In the genomic region with DNA sequence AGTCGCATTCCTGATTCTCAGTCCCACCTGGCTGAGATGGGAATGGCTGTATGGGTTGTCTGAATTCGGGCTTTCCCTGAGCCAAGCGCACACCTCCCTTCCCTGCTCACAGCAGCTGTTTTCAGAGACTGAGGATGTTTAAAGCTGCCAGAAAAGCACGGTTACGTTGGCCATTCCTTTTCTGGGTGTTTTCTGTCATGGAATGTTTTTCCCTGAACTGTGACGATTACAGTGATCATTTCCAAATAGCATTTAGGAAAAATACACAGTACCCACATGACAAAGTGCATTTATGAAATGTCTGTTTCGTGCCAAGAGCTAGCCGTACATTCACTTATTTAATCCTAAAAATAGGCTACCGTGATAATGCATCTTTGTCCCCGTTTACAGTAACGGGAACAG, we compare ENCODE assay signal across 13 cellular contexts. TPM values are rescaled to one million over a fixed set of nuclear protein-coding genes. Genes with fewer than 3 reads are reported as not detected.
DNase-seq lines count a peak whose midpoint lies in the region; TF ChIP-seq lines count a peak whose summit lies in the region.
"Had no signal": no experiment of that assay in that cellular context is flagged by ENCODE, and none has a peak within 500 bp of the region (broad histone marks: within the 10 kb centered on the region; RNA-seq: fewer than 3 reads in every experiment).

No MANE protein-coding gene starts in this region.

- H4K91ac ChIP-seq in trophoblast cell (ENCODE audit: low read depth, low read length) = no peak overlapping the region

- H3K27me3 ChIP-seq in trophoblast cell (ENCODE audit: insufficient read depth, low read length) = no peaks in the 10 kb centered on the region

- H3K9ac ChIP-seq in trophoblast cell (ENCODE audit: low read length) = no peak overlapping the region

- H2AK5ac ChIP-seq in trophoblast cell (ENCODE audit: low read length) = no peak overlapping the region

- H3K79me1 ChIP-seq in trophoblast cell (ENCODE audit: low read length) = peaks cover 10% of the 10 kb centered on the region

- H3K79me2 ChIP-seq in trophoblast cell (ENCODE audit: control insufficient read depth, insufficient read depth, low read length, poor library complexity) = peaks cover 3% of the 10 kb centered on the region

- H3K14ac ChIP-seq in trophoblast cell (ENCODE audit: low read length) = no peak overlapping the region

- no peak overlapping the region for H3K23ac ChIP-seq in trophoblast cell (ENCODE audit: low read length)

- H3K4me1 ChIP-seq in trophoblast cell (ENCODE audit: control insufficient read depth in 1 of 2, insufficient read depth in 2 of 2, low read length in 2 of 2) = peaks cover 9 to 12% of the 10 kb centered on the region in 2 experiments

- DNase-seq in AG20443 (ENCODE audit: low spot score) (peak; percentile 25), astrocyte of the spinal cord (ENCODE audit: low read depth, low spot score) (no peak), fibroblast of the aortic adventitia (ENCODE audit: low read depth) (peak; percentile 94), trophoblast cell (peak; percentile 68 to 88), ACHN (no peak), GM03348 (ENCODE audit: low spot score) (no peak), germinal center (ENCODE audit: low spot score) (no peak), NCI-H1092 treated with DMSO at 0.1 percent for 48 hours (lab: John Stamatoyannopoulos, UW) (no peak)
- DNase-seq: AML-193, Karpas-422, NCI-H2081, NCI-H774 had no signal

- in situ Hi-C loops in astrocyte of the spinal cord (cut with HindIII; ENCODE audit: low sequenced_read_pairs) (no loop called here), ACHN (cut with HindIII; ENCODE audit: low pct_ligation_motif_present, low pct_unique_long_range_greater_than_20kb, low sequenced_read_pairs) (no loop called here)

- H3K9me3 ChIP-seq in trophoblast cell (ENCODE audit: insufficient read depth, low read depth, low read length) = peaks cover 3% of the 10 kb centered on the region

- no peak overlapping the region for H4K12ac ChIP-seq in trophoblast cell (ENCODE audit: low read depth, low read length)

- no CpG with 5 or more reads among the region's 11 CpGs for WGBS in trophoblast cell (ENCODE audit: extremely low coverage, insufficient coverage, insufficient read length)

- H4K8ac ChIP-seq in trophoblast cell (ENCODE audit: low read depth, low read length) = no peak overlapping the region

- peaks cover 13 to 27% of the 10 kb centered on the region in 2 experiments for H3K36me3 ChIP-seq in trophoblast cell (ENCODE audit: control insufficient read depth in 1 of 2, insufficient read depth in 2 of 2, low read length in 2 of 2)

- H3K27ac ChIP-seq in trophoblast cell (ENCODE audit: low read depth, low read length) = no peak overlapping the region

- H3K18ac ChIP-seq in trophoblast cell (ENCODE audit: low read length) = no peak overlapping the region

- no peak overlapping the region for H2BK5ac ChIP-seq in trophoblast cell (ENCODE audit: low read depth, low read length, poor library complexity)

- no peak overlapping the region for H2BK12ac ChIP-seq in trophoblast cell (ENCODE audit: low read length)

- H2AFZ ChIP-seq in trophoblast cell (ENCODE audit: insufficient read depth, low read length, poor library complexity) = no peak overlapping the region

- no peak overlapping the region for H3K4ac ChIP-seq in trophoblast cell (ENCODE audit: low read depth, low read length)

- H3K4me3 ChIP-seq in astrocyte of the spinal cord (ENCODE audit: low read depth, low read length) (peak overlapping the region; percentile 19), fibroblast of the aortic adventitia (ENCODE audit: low read depth, low read length) (no peak overlapping the region), trophoblast cell (ENCODE audit: low read depth, low read length) (no peak overlapping the region)
- H3K4me3 ChIP-seq: GM12878 had no signal

- H2BK120ac ChIP-seq in trophoblast cell (ENCODE audit: insufficient read depth, low read length, poor library complexity) = no peak overlapping the region

- H3K4me2 ChIP-seq in trophoblast cell (ENCODE audit: low read length) = no peak overlapping the region

- no peak for TF ChIP-seq CTCF in astrocyte of the spinal cord (IDR thresholded peaks at IDR 0.05; ENCODE audit: low read depth, low read length)
- TF ChIP-seq CTCF in fibroblast of the aortic adventitia (IDR thresholded peaks at IDR 0.05; ENCODE audit: insufficient read depth, low read length) = no peak

RNA-seq across cellular contexts. Expression of gene SYNJ2, which starts 36.7 kb away (rescaled TPM):
- 15.2 and 73.6 TPM in 2 replicates for total RNA-seq in fibroblast of the aortic adventitia (ENCODE audit: low replicate concordance)
- polyA plus RNA-seq in trophoblast cell (2013) = 22.0 and 25.0 TPM in 2 replicates

Comparison
In these comparisons a context has a peak if more than half of its experiments do, and no peak if none do; other contexts are left out.
1. DNase-seq: peak in AG20443 (single experiment), fibroblast of the aortic adventitia (single experiment) and trophoblast cell (2 of 2); none in astrocyte of the spinal cord (single experiment), ACHN (single experiment), GM03348 (single experiment), germinal center (single experiment) and NCI-H1092 treated with DMSO at 0.1 percent for 48 hours (single experiment).